8 cellular contexts compared by ENCODE assay signal in the genomic region with DNA sequence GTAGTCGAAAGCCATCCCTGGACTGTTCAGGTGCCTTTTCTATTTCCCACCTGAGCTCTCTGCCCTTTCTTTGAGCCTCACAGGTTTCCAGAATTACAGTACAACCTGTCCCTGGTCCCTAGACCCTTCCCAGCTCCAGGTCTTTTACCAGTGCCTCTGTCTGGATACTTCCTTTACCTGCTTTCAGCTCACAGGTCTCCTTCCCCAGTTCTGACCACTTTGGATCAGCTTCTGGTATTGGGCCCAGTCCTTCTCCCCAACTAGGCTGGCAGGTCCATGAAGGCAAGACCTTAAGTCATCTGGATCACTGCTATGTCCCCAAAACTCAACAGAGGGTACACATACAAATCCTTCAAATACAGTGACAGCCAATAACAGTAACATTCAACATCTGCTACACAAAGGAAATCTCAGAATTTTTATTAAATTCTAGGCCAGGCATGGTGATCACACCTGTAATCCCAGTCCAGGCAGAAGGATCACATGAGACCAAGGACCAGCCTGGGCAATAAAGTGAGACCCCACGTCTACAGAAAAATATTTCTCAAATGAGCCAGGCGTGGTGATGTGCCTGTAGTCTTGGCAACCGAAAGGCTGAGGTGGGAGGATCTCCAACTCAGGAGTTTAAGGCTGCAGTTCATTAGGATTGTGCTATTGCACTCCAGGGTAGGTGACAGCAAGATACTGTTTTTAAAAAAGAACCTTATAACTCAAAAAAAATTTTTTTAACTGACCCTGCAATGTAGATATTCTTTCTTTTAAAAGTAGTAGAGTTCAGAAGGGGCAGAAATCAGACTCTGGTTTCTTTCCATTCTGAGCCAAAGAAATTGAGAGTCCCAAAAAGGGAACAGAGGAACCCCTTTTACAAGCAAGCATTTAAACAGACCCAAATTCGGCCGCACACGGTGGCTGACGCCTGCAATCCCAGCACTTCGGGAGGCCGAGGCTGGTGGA. TPM values are rescaled to one million over a fixed set of nuclear protein-coding genes. Genes with fewer than 3 reads are reported as not detected.
DNase-seq lines count a peak whose midpoint lies in the region; ATAC-seq, FAIRE-seq and TF ChIP-seq lines count a peak whose summit lies in the region.

No MANE protein-coding gene starts in this region.

- peak overlapping the region; percentile 98 for H3K9ac ChIP-seq in adipocyte (ENCODE audit: low read length)
- peak overlapping the region; percentile 99 for H3K9ac ChIP-seq in HepG2 (ENCODE audit: insufficient read depth, low read depth, low read length)

- peak overlapping the region; percentile 97 for H3K27ac Mint-ChIP-seq in activated T-cell treated with anti-CD3 and anti-CD28 coated beads, Interleukin-2, amount 50 U/mL, for 72 hours

- no peak for TF ChIP-seq EP300 in HepG2 (IDR thresholded peaks at IDR 0.05; ENCODE audit: low read depth in 2 of 2, low read length in 2 of 2)
- no peak for TF ChIP-seq EP300 in HepG2 (CRISPR knock-in tag; IDR thresholded peaks at IDR 0.05; ENCODE audit: borderline replicate concordance)
- no peak for TF ChIP-seq EP300 in tibial nerve (IDR thresholded peaks at IDR 0.05)

- no peak for FAIRE-seq in HepG2 (lab: Jason Lieb, UNC)

- peaks cover 67% of the 10 kb centered on the region for H3K4me1 Mint-ChIP-seq in activated T-cell treated with anti-CD3 and anti-CD28 coated beads, Interleukin-2, amount 50 U/mL, for 72 hours (ENCODE audit: low read depth)

- peaks cover 31% of the 10 kb centered on the region for H3K36me3 ChIP-seq in adipocyte (ENCODE audit: control insufficient read depth, insufficient read depth, low read length, severe bottlenecking)
- H3K36me3 ChIP-seq in HepG2 (replicated peaks in 1 of 2; ENCODE audit: control insufficient read depth in 1 of 2, insufficient read depth in 2 of 2, low read length in 2 of 2): peaks cover 11 to 26% of the 10 kb centered on the region in 2 experiments
- peaks cover 0 to 42% (median 11%) of the 10 kb centered on the region in 3 donors for H3K36me3 ChIP-seq in tibial nerve

- peaks cover 20 to 28% of the 10 kb centered on the region in 2 donors for H3K36me3 Mint-ChIP-seq in activated T-cell treated with anti-CD3 and anti-CD28 coated beads, Interleukin-2, amount 50 U/mL, for 72 hours (ENCODE audit: insufficient read depth in 2 of 2)

- peak overlapping the region; percentile 99 for H3K4me3 Mint-ChIP-seq in activated T-cell treated with anti-CD3 and anti-CD28 coated beads, Interleukin-2, amount 50 U/mL, for 72 hours

- TF ChIP-seq CTCF in HepG2 (CRISPR knock-in tag; IDR thresholded peaks at IDR 0.05): no peak
- no peak for TF ChIP-seq CTCF in tibial nerve (IDR thresholded peaks at IDR 0.05)

- H3K9me3 Mint-ChIP-seq in activated T-cell treated with anti-CD3 and anti-CD28 coated beads, Interleukin-2, amount 50 U/mL, for 72 hours: no peaks in the 10 kb centered on the region

- WGBS in HepG2 (ENCODE audit: low lambda C conversion rate): 28% methylated on average over 10 of the region's 10 CpGs
- 58 to 64% methylated on average over 10 of the region's 10 CpGs for WGBS in tibial nerve, 2 donors

- intact Hi-C loops in HepG2 (cut with micrococcal nuclease; ENCODE audit: unreplicated experiment): no loop called here

- peaks cover 24% of the 10 kb centered on the region for H3K79me2 ChIP-seq in HepG2 (ENCODE audit: insufficient read depth, low read length)

- TF ChIP-seq RAD21 in HepG2 (CRISPR knock-in tag; IDR thresholded peaks at IDR 0.05): no peak

- POLR2A ChIA-PET in HepG2 (lab: Yijun Ruan, JAX): interaction anchor here (0.8 to 1.8 kb wide), 16 partner anchors 9 to 105 kb away, joined by 3 to 78 read pairs (median 13); partner anchors contain the start of genes EID2, EID2B, MED29 and PAF1

- no peak for ATAC-seq in activated T-cell treated with anti-CD3 and anti-CD28 coated beads, Interleukin-2, amount 50 U/mL, for 72 hours (replicated peaks in 1 of 2)
- ATAC-seq in HepG2: no peak
- no peak for ATAC-seq in GM21423 (IDR thresholded peaks at IDR 0.05; ENCODE audit: unreplicated experiment)

- H2AFZ ChIP-seq in HepG2 (ENCODE audit: low read length): no peak overlapping the region

- no TSS peak for BruUV-seq in HepG2 (replicated peaks; lab: Mats Ljungman, UMichigan)

- H3K9me3 ChIP-seq in adipocyte (ENCODE audit: control insufficient read depth, low read length) (no peaks in the 10 kb centered on the region), HepG2 (ENCODE audit: low read length) (no peaks in the 10 kb centered on the region), tibial nerve (no peaks in the 10 kb centered on the region)

- H3K4me2 ChIP-seq in HepG2 (ENCODE audit: low read depth, low read length): peak overlapping the region; percentile 90

- no peaks in the 10 kb centered on the region for H3K27me3 Mint-ChIP-seq in activated T-cell treated with anti-CD3 and anti-CD28 coated beads, Interleukin-2, amount 50 U/mL, for 72 hours (ENCODE audit: low read depth)

- H4K20me1 ChIP-seq in HepG2 (ENCODE audit: insufficient read depth, low read length): peaks cover 29% of the 10 kb centered on the region

- H3K4me1 ChIP-seq in adipocyte (ENCODE audit: control insufficient read depth, insufficient read depth, low read length) (peaks cover 19% of the 10 kb centered on the region), HepG2 (ENCODE audit: insufficient read depth, low read length) (peaks cover 76% of the 10 kb centered on the region), tibial nerve (peaks cover 0 to 52% (median 31%) of the 10 kb centered on the region in 4 donors)

- H3K4me3 ChIP-seq in adipocyte (ENCODE audit: low read length): peak overlapping the region; percentile 96
- peak overlapping the region; percentile 91 to 100 (median 99) for H3K4me3 ChIP-seq in HepG2 (replicated peaks in 1 of 3; ENCODE audit: insufficient read depth in 1 of 3, low read depth in 2 of 3, low read length in 3 of 3)
- H3K4me3 ChIP-seq in tibial nerve: peak overlapping the region; percentile 71 to 97 (median 82)

- CTCF ChIA-PET in HepG2 (lab: Yijun Ruan, JAX; ENCODE audit: low intra/inter-chr PET ratio, low total read pairs): no interaction called here

- H3K27ac ChIP-seq in HepG2 (ENCODE audit: extremely low read length, insufficient read depth, low read length) (peak overlapping the region; percentile 83), tibial nerve (peak overlapping the region in 3 of 4 donors; percentile 82 to 94 (median 82))

- no peak for TF ChIP-seq POLR2A in HepG2 (IDR thresholded peaks at IDR 0.05; ENCODE audit: insufficient read depth in 1 of 2, low read depth in 2 of 2, low read length in 2 of 2)
- no peak for TF ChIP-seq POLR2A in tibial nerve (IDR thresholded peaks at IDR 0.05)

- in situ Hi-C loops in HepG2 (cut with HindIII; ENCODE audit: extremely low pct_ligation_motif_present, low pct_unique_long_range_greater_than_20kb): no loop called here

- H3K27me3 ChIP-seq in adipocyte (replicated peaks; ENCODE audit: control insufficient read depth, insufficient read depth, low read length): no peaks in the 10 kb centered on the region
- no peaks in the 10 kb centered on the region; a peak in 1 of 5 replicates for H3K27me3 ChIP-seq in HepG2 (ENCODE audit: control insufficient read depth in 1 of 2, insufficient read depth in 2 of 2, low read length in 2 of 2)
- no peaks in the 10 kb centered on the region for H3K27me3 ChIP-seq in tibial nerve

- no peak for DNase-seq in activated T-cell treated with anti-CD3 and anti-CD28 coated beads, Interleukin-2, amount 50 U/mL, for 72 hours
- DNase-seq in activated T-cell treated with anti-CD3 and anti-CD28 coated beads, Interleukin-2, amount 50 U/mL, for 48 hours: no peak
- no peak for DNase-seq in adipocyte (ENCODE audit: low read depth)
- DNase-seq in HepG2 (ENCODE audit: low spot score): no peak
- DNase-seq in tibial nerve (ENCODE audit: low spot score in 2 of 2): no peak
- DNase-seq in stimulated activated CD4-positive, alpha-beta T cell treated with anti-CD3 and anti-CD28 coated beads, Interleukin-2, amount 100 ng/mL, for 48 hours: no peak
- DNase-seq in hippocampal formation (lab: John Stamatoyannopoulos, UW): no peak

RNA-seq across cellular contexts. Expression of gene RPS16, which starts 1.3 kb away (rescaled TPM):
- total RNA-seq in activated T-cell treated with anti-CD3 and anti-CD28 coated beads, Interleukin-2, amount 50 U/mL, for 72 hours: 1,000 to 10,000 TPM; 3,177 to 3,644 TPM
- total RNA-seq in HepG2 (2016; rRNA removed; fragmentation: Illumina TruSeq; extraction: Trizol) (488 and 790 TPM in 2 replicates), tibial nerve (1,000 to 10,000 TPM; 1,048 to 1,762 (median 1,462) TPM)
- 875 and 1,100 TPM in 2 replicates for total RNA-seq in HepG2 (2016; cell fraction: cytosol; rRNA removed; fragmentation: Illumina TruSeq; extraction: Trizol; ENCODE audit: low read depth)
- 524 and 648 TPM in 2 replicates for total RNA-seq in HepG2 (2016; cell fraction: insoluble cytoplasmic fraction; rRNA removed; fragmentation: Illumina TruSeq; extraction: Trizol)
- 1,389 and 1,434 TPM in 2 replicates for total RNA-seq in HepG2 (2016; cell fraction: membrane; rRNA removed; fragmentation: Illumina TruSeq; extraction: Trizol)
- total RNA-seq in HepG2 (2016; cell fraction: nucleus; rRNA removed; fragmentation: Illumina TruSeq; extraction: Trizol): 216 and 289 TPM in 2 replicates
- polyA plus RNA-seq in HepG2 (2011; rRNA removed): 2,583 and 2,596 TPM in 2 replicates
- polyA plus RNA-seq in HepG2 (2011; cell fraction: cytosol; rRNA removed): 6,196 and 9,335 TPM in 2 replicates
- polyA plus RNA-seq in HepG2 (2011; cell fraction: nucleus; rRNA removed): 2,074 and 2,083 TPM in 2 replicates
- polyA plus RNA-seq in HepG2 (2012): 3,042 and 3,601 TPM in 2 replicates
- 3,994 and 4,562 TPM in 2 replicates for polyA plus RNA-seq in HepG2 (2016; cell fraction: cytosol; fragmentation: Illumina TruSeq; extraction: Trizol; ENCODE audit: low read depth)
- polyA plus RNA-seq in HepG2 (2016; cell fraction: insoluble cytoplasmic fraction; fragmentation: Illumina TruSeq; extraction: Trizol; ENCODE audit: low read depth): 2,744 and 2,812 TPM in 2 replicates
- polyA plus RNA-seq in HepG2 (2016; cell fraction: membrane; fragmentation: Illumina TruSeq; extraction: Trizol; ENCODE audit: low read depth): 5,655 and 5,989 TPM in 2 replicates
- polyA plus RNA-seq in HepG2 (2016; cell fraction: nucleus; fragmentation: Illumina TruSeq; extraction: Trizol; ENCODE audit: insufficient read depth, low read depth): 1,642 and 1,701 TPM in 2 replicates
- polyA minus RNA-seq in HepG2 (2011; rRNA and poly(A)+ RNA removed; ENCODE audit: low replicate concordance): 2,434 and 2,985 TPM in 2 replicates
- polyA minus RNA-seq in HepG2 (2011; cell fraction: cytosol; rRNA and poly(A)+ RNA removed): 1,333 and 1,373 TPM in 2 replicates
- 311 and 415 TPM in 2 replicates for polyA minus RNA-seq in HepG2 (2011; cell fraction: nucleus; rRNA and poly(A)+ RNA removed)

RNA-seq across cellular contexts. Expression of gene SUPT5H, which starts 11.0 kb away (rescaled TPM):
- 100 to 1,000 TPM; 192 to 201 TPM for total RNA-seq in activated T-cell treated with anti-CD3 and anti-CD28 coated beads, Interleukin-2, amount 50 U/mL, for 72 hours
- total RNA-seq in HepG2 (2016; rRNA removed; fragmentation: Illumina TruSeq; extraction: Trizol) (34.9 and 48.2 TPM in 2 replicates), tibial nerve (100 to 1,000 TPM in 3 of 4 donors, 10 to 100 TPM in 1; 94.4 to 120 (median 106) TPM)
- total RNA-seq in HepG2 (2016; cell fraction: cytosol; rRNA removed; fragmentation: Illumina TruSeq; extraction: Trizol; ENCODE audit: low read depth): 10.1 and 10.2 TPM in 2 replicates
- 31.0 and 56.4 TPM in 2 replicates for total RNA-seq in HepG2 (2016; cell fraction: insoluble cytoplasmic fraction; rRNA removed; fragmentation: Illumina TruSeq; extraction: Trizol)
- total RNA-seq in HepG2 (2016; cell fraction: membrane; rRNA removed; fragmentation: Illumina TruSeq; extraction: Trizol): 24.1 and 24.5 TPM in 2 replicates
- total RNA-seq in HepG2 (2016; cell fraction: nucleus; rRNA removed; fragmentation: Illumina TruSeq; extraction: Trizol): 40.8 and 47.1 TPM in 2 replicates
- polyA plus RNA-seq in HepG2 (2011; rRNA removed): 49.0 and 51.7 TPM in 2 replicates
- 25.7 and 31.7 TPM in 2 replicates for polyA plus RNA-seq in HepG2 (2011; cell fraction: cytosol; rRNA removed)
- 253 and 283 TPM in 2 replicates for polyA plus RNA-seq in HepG2 (2011; cell fraction: nucleus; rRNA removed)
- 67.2 and 69.5 TPM in 2 replicates for polyA plus RNA-seq in HepG2 (2012)
- polyA plus RNA-seq in HepG2 (2016; cell fraction: cytosol; fragmentation: Illumina TruSeq; extraction: Trizol; ENCODE audit: low read depth): 6.0 and 6.1 TPM in 2 replicates
- 36.5 and 56.7 TPM in 2 replicates for polyA plus RNA-seq in HepG2 (2016; cell fraction: insoluble cytoplasmic fraction; fragmentation: Illumina TruSeq; extraction: Trizol; ENCODE audit: low read depth)
- polyA plus RNA-seq in HepG2 (2016; cell fraction: membrane; fragmentation: Illumina TruSeq; extraction: Trizol; ENCODE audit: low read depth): 12.5 and 14.4 TPM in 2 replicates
- 151 and 174 TPM in 2 replicates for polyA plus RNA-seq in HepG2 (2016; cell fraction: nucleus; fragmentation: Illumina TruSeq; extraction: Trizol; ENCODE audit: insufficient read depth, low read depth)
- polyA minus RNA-seq in HepG2 (2011; rRNA and poly(A)+ RNA removed; ENCODE audit: low replicate concordance): 47.0 and 62.8 TPM in 2 replicates
- polyA minus RNA-seq in HepG2 (2011; cell fraction: cytosol; rRNA and poly(A)+ RNA removed): 24.6 and 28.9 TPM in 2 replicates
- polyA minus RNA-seq in HepG2 (2011; cell fraction: nucleus; rRNA and poly(A)+ RNA removed): 41.6 and 42.1 TPM in 2 replicates

RNA-seq across cellular contexts. Expression of gene PLEKHG2, which starts 21.9 kb away (rescaled TPM):
- total RNA-seq in activated T-cell treated with anti-CD3 and anti-CD28 coated beads, Interleukin-2, amount 50 U/mL, for 72 hours: 10 to 100 TPM; 86.5 to 92.1 TPM
- total RNA-seq in HepG2 (2016; rRNA removed; fragmentation: Illumina TruSeq; extraction: Trizol): 3.6 and 5.2 TPM in 2 replicates
- 0.51 and 1.9 TPM in 2 replicates for total RNA-seq in HepG2 (2016; cell fraction: cytosol; rRNA removed; fragmentation: Illumina TruSeq; extraction: Trizol; ENCODE audit: low read depth)
- total RNA-seq in HepG2 (2016; cell fraction: insoluble cytoplasmic fraction; rRNA removed; fragmentation: Illumina TruSeq; extraction: Trizol): 3.1 and 4.0 TPM in 2 replicates
- 2.0 and 3.5 TPM in 2 replicates for total RNA-seq in HepG2 (2016; cell fraction: membrane; rRNA removed; fragmentation: Illumina TruSeq; extraction: Trizol)
- 6.8 TPM in 2 replicates for total RNA-seq in HepG2 (2016; cell fraction: nucleus; rRNA removed; fragmentation: Illumina TruSeq; extraction: Trizol)
- 6.8 and 7.8 TPM in 2 replicates for polyA plus RNA-seq in HepG2 (2011; rRNA removed)
- 1.9 and 2.4 TPM in 2 replicates for polyA plus RNA-seq in HepG2 (2011; cell fraction: cytosol; rRNA removed)
- polyA plus RNA-seq in HepG2 (2011; cell fraction: nucleus; rRNA removed): 30.6 and 32.3 TPM in 2 replicates
- polyA plus RNA-seq in HepG2 (2012): 5.1 and 11.3 TPM in 2 replicates
- polyA plus RNA-seq in HepG2 (2016; cell fraction: cytosol; fragmentation: Illumina TruSeq; extraction: Trizol; ENCODE audit: low read depth): 0.75 and 1.5 TPM in 2 replicates
- 2.8 and 5.1 TPM in 2 replicates for polyA plus RNA-seq in HepG2 (2016; cell fraction: insoluble cytoplasmic fraction; fragmentation: Illumina TruSeq; extraction: Trizol; ENCODE audit: low read depth)
- 2.6 and 3.5 TPM in 2 replicates for polyA plus RNA-seq in HepG2 (2016; cell fraction: membrane; fragmentation: Illumina TruSeq; extraction: Trizol; ENCODE audit: low read depth)
- polyA plus RNA-seq in HepG2 (2016; cell fraction: nucleus; fragmentation: Illumina TruSeq; extraction: Trizol; ENCODE audit: insufficient read depth, low read depth): 17.4 and 28.3 TPM in 2 replicates
- 6.5 and 8.4 TPM in 2 replicates for polyA minus RNA-seq in HepG2 (2011; rRNA and poly(A)+ RNA removed; ENCODE audit: low replicate concordance)
- polyA minus RNA-seq in HepG2 (2011; cell fraction: cytosol; rRNA and poly(A)+ RNA removed): 6.3 and 8.3 TPM in 2 replicates
- 18.9 and 20.1 TPM in 2 replicates for polyA minus RNA-seq in HepG2 (2011; cell fraction: nucleus; rRNA and poly(A)+ RNA removed)
- 10 to 100 TPM; 20.1 to 62.1 (median 35.6) TPM for total RNA-seq in tibial nerve

RNA-seq across cellular contexts. Expression of gene ZFP36, which starts 27.8 kb away (rescaled TPM):
- total RNA-seq in activated T-cell treated with anti-CD3 and anti-CD28 coated beads, Interleukin-2, amount 50 U/mL, for 72 hours: 100 to 1,000 TPM in 1 of 2 donors, 10 to 100 TPM in 1; 81.4 to 108 TPM
- total RNA-seq in HepG2 (2016; rRNA removed; fragmentation: Illumina TruSeq; extraction: Trizol) (0.81 and 1.7 TPM in 2 replicates), tibial nerve (100 to 1,000 TPM; 125 to 274 (median 178) TPM)
- total RNA-seq in HepG2 (2016; cell fraction: cytosol; rRNA removed; fragmentation: Illumina TruSeq; extraction: Trizol; ENCODE audit: low read depth): 1.2 and 1.4 TPM in 2 replicates
- 0.52 and 1.3 TPM in 2 replicates for total RNA-seq in HepG2 (2016; cell fraction: insoluble cytoplasmic fraction; rRNA removed; fragmentation: Illumina TruSeq; extraction: Trizol)
- total RNA-seq in HepG2 (2016; cell fraction: membrane; rRNA removed; fragmentation: Illumina TruSeq; extraction: Trizol): 1.9 and 2.1 TPM in 2 replicates
- total RNA-seq in HepG2 (2016; cell fraction: nucleus; rRNA removed; fragmentation: Illumina TruSeq; extraction: Trizol): 1.1 and 2.6 TPM in 2 replicates
- 1.4 and 2.1 TPM in 2 replicates for polyA plus RNA-seq in HepG2 (2011; rRNA removed)
- polyA plus RNA-seq in HepG2 (2011; cell fraction: cytosol; rRNA removed): 2.1 TPM in 2 replicates
- polyA plus RNA-seq in HepG2 (2011; cell fraction: nucleus; rRNA removed): 10.8 and 12.7 TPM in 2 replicates
- polyA plus RNA-seq in HepG2 (2012): 9.4 and 10.6 TPM in 2 replicates
- 1.1 and 1.3 TPM in 2 replicates for polyA plus RNA-seq in HepG2 (2016; cell fraction: cytosol; fragmentation: Illumina TruSeq; extraction: Trizol; ENCODE audit: low read depth)
- 2.3 and 4.1 TPM in 2 replicates for polyA plus RNA-seq in HepG2 (2016; cell fraction: insoluble cytoplasmic fraction; fragmentation: Illumina TruSeq; extraction: Trizol; ENCODE audit: low read depth)
- 1.9 and 2.8 TPM in 2 replicates for polyA plus RNA-seq in HepG2 (2016; cell fraction: membrane; fragmentation: Illumina TruSeq; extraction: Trizol; ENCODE audit: low read depth)
- polyA plus RNA-seq in HepG2 (2016; cell fraction: nucleus; fragmentation: Illumina TruSeq; extraction: Trizol; ENCODE audit: insufficient read depth, low read depth): 6.2 and 8.4 TPM in 2 replicates
- polyA minus RNA-seq in HepG2 (2011; rRNA and poly(A)+ RNA removed; ENCODE audit: low replicate concordance): 4.1 and 5.5 TPM in 2 replicates
- 7.8 and 9.2 TPM in 2 replicates for polyA minus RNA-seq in HepG2 (2011; cell fraction: cytosol; rRNA and poly(A)+ RNA removed)
- polyA minus RNA-seq in HepG2 (2011; cell fraction: nucleus; rRNA and poly(A)+ RNA removed): 4.1 and 6.0 TPM in 2 replicates

RNA-seq across cellular contexts. Expression of gene MED29, which starts 43.2 kb away (rescaled TPM):
- total RNA-seq in activated T-cell treated with anti-CD3 and anti-CD28 coated beads, Interleukin-2, amount 50 U/mL, for 72 hours: 10 to 100 TPM; 26.4 to 34.3 TPM
- total RNA-seq in HepG2 (2016; rRNA removed; fragmentation: Illumina TruSeq; extraction: Trizol) (14.0 and 18.1 TPM in 2 replicates), tibial nerve (10 to 100 TPM; 32.9 to 52.5 (median 37.6) TPM)
- total RNA-seq in HepG2 (2016; cell fraction: cytosol; rRNA removed; fragmentation: Illumina TruSeq; extraction: Trizol; ENCODE audit: low read depth): 3.3 and 3.4 TPM in 2 replicates
- total RNA-seq in HepG2 (2016; cell fraction: insoluble cytoplasmic fraction; rRNA removed; fragmentation: Illumina TruSeq; extraction: Trizol): 14.6 and 16.5 TPM in 2 replicates
- total RNA-seq in HepG2 (2016; cell fraction: membrane; rRNA removed; fragmentation: Illumina TruSeq; extraction: Trizol): 8.2 and 8.3 TPM in 2 replicates
- 6.8 and 6.9 TPM in 2 replicates for total RNA-seq in HepG2 (2016; cell fraction: nucleus; rRNA removed; fragmentation: Illumina TruSeq; extraction: Trizol)
- 19.7 and 23.7 TPM in 2 replicates for polyA plus RNA-seq in HepG2 (2011; rRNA removed)
- 23.2 and 27.9 TPM in 2 replicates for polyA plus RNA-seq in HepG2 (2011; cell fraction: cytosol; rRNA removed)
- polyA plus RNA-seq in HepG2 (2011; cell fraction: nucleus; rRNA removed): 16.6 and 20.4 TPM in 2 replicates
- 12.2 and 13.4 TPM in 2 replicates for polyA plus RNA-seq in HepG2 (2012)
- 3.1 TPM in 2 replicates for polyA plus RNA-seq in HepG2 (2016; cell fraction: cytosol; fragmentation: Illumina TruSeq; extraction: Trizol; ENCODE audit: low read depth)
- polyA plus RNA-seq in HepG2 (2016; cell fraction: insoluble cytoplasmic fraction; fragmentation: Illumina TruSeq; extraction: Trizol; ENCODE audit: low read depth): 18.4 and 20.3 TPM in 2 replicates
- 6.3 and 7.9 TPM in 2 replicates for polyA plus RNA-seq in HepG2 (2016; cell fraction: membrane; fragmentation: Illumina TruSeq; extraction: Trizol; ENCODE audit: low read depth)
- polyA plus RNA-seq in HepG2 (2016; cell fraction: nucleus; fragmentation: Illumina TruSeq; extraction: Trizol; ENCODE audit: insufficient read depth, low read depth): 14.1 and 15.8 TPM in 2 replicates
- 44.1 and 48.3 TPM in 2 replicates for polyA minus RNA-seq in HepG2 (2011; rRNA and poly(A)+ RNA removed; ENCODE audit: low replicate concordance)
- polyA minus RNA-seq in HepG2 (2011; cell fraction: cytosol; rRNA and poly(A)+ RNA removed): 10.6 and 11.3 TPM in 2 replicates
- 10.1 and 13.1 TPM in 2 replicates for polyA minus RNA-seq in HepG2 (2011; cell fraction: nucleus; rRNA and poly(A)+ RNA removed)
